1 cellular context compared by ENCODE assay signal in genomic region chr12:613996-614726, GRCh38.
TF ChIP-seq lines count a peak whose summit lies in the region.

No MANE protein-coding gene starts in this region.

TF ChIP-seq in H1, 55 proteins besides CTCF, POLR2A, EP300 and RAD21:
- no peak for TF ChIP-seq CBX5 (IDR thresholded peaks at IDR 0.05; ENCODE audit: low read depth, low read length)
- no peak for TF ChIP-seq MAFK (IDR thresholded peaks at IDR 0.05; ENCODE audit: low read depth, low read length)
- no peak for TF ChIP-seq ATF2 (IDR thresholded peaks at IDR 0.05; ENCODE audit: low read length)
- no peak for TF ChIP-seq RFX5 (IDR thresholded peaks at IDR 0.05; ENCODE audit: borderline replicate concordance, low read depth, low read length)
- no peak for TF ChIP-seq SIN3A (conservative IDR thresholded peaks at IDR 0.05 in 1 of 2, IDR thresholded peaks at IDR 0.05 in 1 of 2; ENCODE audit: low read depth in 1 of 2, low read length in 2 of 2)
- no peak for TF ChIP-seq ASH2L (IDR thresholded peaks at IDR 0.05; ENCODE audit: low read length)
- no peak for TF ChIP-seq TAF1 (IDR thresholded peaks at IDR 0.05; ENCODE audit: low read depth, low read length)
- TF ChIP-seq KDM1A (IDR thresholded peaks at IDR 0.05; ENCODE audit: borderline replicate concordance, low read length): no peak
- TF ChIP-seq JUN (IDR thresholded peaks at IDR 0.05; ENCODE audit: low read depth, low read length): no peak
- TF ChIP-seq SUZ12 (IDR thresholded peaks at IDR 0.05; ENCODE audit: low read length): no peak
- no peak for TF ChIP-seq TEAD4 (IDR thresholded peaks at IDR 0.05; ENCODE audit: low read depth, low read length)
- TF ChIP-seq SAP30 (IDR thresholded peaks at IDR 0.05; ENCODE audit: insufficient read depth, insufficient replicate concordance, low read length): no peak
- no peak for TF ChIP-seq MAX (IDR thresholded peaks at IDR 0.05)
- TF ChIP-seq USF2 (IDR thresholded peaks at IDR 0.05; ENCODE audit: low read length): no peak
- TF ChIP-seq CEBPB (IDR thresholded peaks at IDR 0.05; ENCODE audit: low read depth, low read length): no peak
- TF ChIP-seq CHD7 (IDR thresholded peaks at IDR 0.05; ENCODE audit: insufficient replicate concordance, low read length): no peak
- TF ChIP-seq CTBP2 (IDR thresholded peaks at IDR 0.05; ENCODE audit: borderline replicate concordance, insufficient read depth, insufficient read length, low read length): no peak
- no peak for TF ChIP-seq FOSL1 (IDR thresholded peaks at IDR 0.05; ENCODE audit: insufficient read depth, low read depth, low read length)
- no peak for TF ChIP-seq TBP (IDR thresholded peaks at IDR 0.05; ENCODE audit: low read depth, low read length)
TF ChIP-seq in H1: peak in this region for 0.
